ENCODE assay signal across 31 cellular contexts in the genomic region with DNA sequence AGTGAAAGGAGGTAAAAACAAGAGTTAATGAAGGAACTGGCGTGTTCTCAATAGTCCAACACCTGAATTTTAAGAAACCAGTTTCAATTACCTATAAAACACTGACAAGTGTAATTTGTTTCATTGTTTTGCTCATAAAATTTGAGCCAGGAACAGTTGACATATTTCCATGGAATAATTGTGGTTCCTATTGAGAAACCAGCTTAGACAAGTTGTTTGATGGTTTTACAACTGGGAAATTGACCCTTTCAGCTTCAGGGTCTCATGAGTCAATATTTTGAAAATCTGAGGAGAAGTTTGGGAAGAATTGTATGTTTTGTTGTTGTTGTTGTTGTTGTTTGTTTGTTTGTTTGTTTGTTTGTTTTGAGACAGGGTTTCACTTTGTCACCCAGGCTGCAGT.
"Had no signal": no experiment of that assay in that cellular context is flagged by ENCODE, and none has a peak within 500 bp of the region (broad histone marks: within the 10 kb centered on the region; RNA-seq: fewer than 3 reads in every experiment).

No MANE protein-coding gene starts in this region.

- DNase-seq: activated CD4-positive, alpha-beta memory T cell treated with anti-CD3 and anti-CD28 coated beads, Interleukin-2, amount 10 ng/mL, durations not matched to agents 7 days and 5 days; activated CD4-positive, alpha-beta T cell treated with anti-CD3 and anti-CD28 coated beads for 1 hour; activated CD4-positive, alpha-beta T cell treated with anti-CD3 and anti-CD28 coated beads for 48 hours; activated CD4-positive, CD25-positive, alpha-beta regulatory T cell; activated CD8-positive, alpha-beta memory T cell treated with anti-CD3 and anti-CD28 coated beads for 24 hours; activated CD8-positive, alpha-beta memory T cell treated with anti-CD3 and anti-CD28 coated beads, Interleukin-2, amount 10 ng/mL, durations not matched to agents 7 days and 5 days; activated CD8-positive, alpha-beta memory T cell treated with anti-CD3 and anti-CD28 coated beads, Interleukin-2, amount 50 U/mL, for 48 hours; activated effector memory CD4-positive, alpha-beta T cell treated with anti-CD3 and anti-CD28 coated beads, Interleukin-2, amount 50 U/mL, for 16 hours; activated naive CD4-positive, alpha-beta T cell; activated naive CD4-positive, alpha-beta T cell treated with anti-CD3 and anti-CD28 coated beads, Interleukin-2, amount 50 U/mL, for 16 hours; activated naive CD8-positive, alpha-beta T cell treated with anti-CD3 and anti-CD28 coated beads for 36 hours; activated T-cell treated with anti-CD3 and anti-CD28 coated beads, Interleukin-2, amount 50 U/mL, for 48 hours; body of pancreas; caudate nucleus; KBM-7; MG63; NCI-H1048; NCI-H1105 treated with DMSO at 0.1 percent for 48 hours; NCI-H1436; NCI-H1694; NCI-H1930; NCI-H2081 treated with DMSO at 0.1 percent for 48 hours; NCI-H345; NCI-H524 treated with DMSO at 0.1 percent for 48 hours; T1000; WERI-Rb-1 had no signal

- ATAC-seq: activated CD8-positive, alpha-beta memory T cell treated with anti-CD3 and anti-CD28 coated beads, Interleukin-2, amount 10 ng/mL, durations not matched to agents 7 days and 5 days; body of pancreas; Right ventricle myocardium inferior had no signal

- H3K4me3 ChIP-seq: body of pancreas, breast epithelium, MG63 had no signal

- H3K27me3 ChIP-seq: body of pancreas, breast epithelium, MG63 had no signal

- H3K9me3 ChIP-seq: body of pancreas, breast epithelium, MG63 had no signal

- H3K27ac ChIP-seq: body of pancreas, RWPE1, WERI-Rb-1 had no signal

- H3K36me3 ChIP-seq: breast epithelium, MG63, WERI-Rb-1 had no signal

- FAIRE-seq: astrocyte, RCC 7860 had no signal
